Comparison of ENCODE assay signal across 18 cellular contexts in the genomic region with DNA sequence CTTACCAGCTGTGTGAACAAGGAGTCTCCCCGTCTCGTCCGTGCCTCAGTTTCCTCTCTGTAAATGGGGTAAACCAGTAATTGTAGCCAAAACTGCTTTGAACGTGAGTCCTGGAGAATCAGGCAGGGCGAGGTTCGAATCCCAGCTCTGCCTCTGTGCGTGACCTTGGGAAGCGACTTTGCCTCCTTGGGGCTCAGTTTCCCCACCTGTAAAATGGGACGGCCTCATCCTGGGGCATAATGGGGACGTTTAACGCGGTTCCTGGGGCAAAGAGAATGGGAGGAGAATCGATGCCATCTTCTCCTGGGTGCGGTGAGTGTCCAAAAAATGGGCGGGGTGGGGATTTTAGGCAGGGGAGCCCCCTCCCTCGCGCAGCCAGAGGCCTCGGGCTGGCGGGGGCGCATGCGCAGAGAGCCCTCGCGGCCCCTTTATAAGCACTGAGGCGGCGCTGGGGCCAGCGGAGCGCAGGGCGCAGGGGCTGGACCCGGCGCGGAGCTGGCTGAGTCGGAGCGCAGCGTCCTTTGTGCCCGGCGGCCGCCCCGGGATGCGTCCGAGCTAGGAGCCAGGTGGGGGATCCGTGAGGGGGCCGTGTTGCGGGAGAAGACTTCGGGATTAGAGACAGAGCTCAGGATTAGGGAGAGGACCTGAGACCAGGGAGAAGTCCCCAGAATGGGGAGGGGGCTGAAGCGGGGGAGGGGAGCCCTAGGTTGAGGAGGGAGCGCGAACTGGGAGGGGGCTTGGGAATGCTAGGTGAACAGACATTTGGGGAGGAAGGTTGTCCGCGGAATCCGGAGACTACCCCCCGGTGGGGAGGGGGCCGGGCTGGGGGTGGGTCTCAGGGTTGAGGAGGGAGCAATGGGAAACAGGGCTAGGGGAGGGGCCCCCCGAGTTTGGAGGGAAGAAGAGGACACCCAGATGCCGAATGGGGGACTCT. TPM values are rescaled to one million over a fixed set of nuclear protein-coding genes. Genes with fewer than 3 reads are reported as not detected.
A peak's percentile ranks its signal among the peaks of the same experiment; 100 is the strongest.
DNase-seq lines count a peak whose midpoint lies in the region; ATAC-seq, FAIRE-seq and TF ChIP-seq lines count a peak whose summit lies in the region.
"Had no signal": no experiment of that assay in that cellular context is flagged by ENCODE, and none has a peak within 500 bp of the region (broad histone marks: within the 10 kb centered on the region; RNA-seq: fewer than 3 reads in every experiment).

A gene (plus strand): TSS at position 460 of the 934 bp plus-strand sequence. CDS start 4,996 bp downstream, outside the sequence.

- H3K36me3 Mint-ChIP-seq in CD4-positive, alpha-beta memory T cell: no peaks in the 10 kb centered on the region
- H3K36me3 Mint-ChIP-seq: stimulated activated memory B cell treated with anti-CD40 and anti-IgM and Interleukin-4, amounts not matched to agents 10 μg/mL and 1 μg/mL and 100 μg/mL, for 72 hours had no signal

- peaks cover 79% of the 10 kb centered on the region for H3K27me3 ChIP-seq in iPS-18a (ENCODE audit: control insufficient read depth, insufficient read depth, low read length)
- H3K27me3 ChIP-seq in CD4-positive, alpha-beta memory T cell (ENCODE audit: insufficient read depth, low read length): peaks cover 30% of the 10 kb centered on the region

- CTCF ChIA-PET in A549 (lab: Yijun Ruan, JAX): interaction anchor here (0.7 to 1.8 kb wide), 3 partner anchors 10 to 104 kb away, joined by 3 to 8 read pairs (median 3); no protein-coding TSS in a partner anchor
- CTCF ChIA-PET in HEK293T (lab: Yijun Ruan, JAX): no interaction called here
- CTCF ChIA-PET in CD4-positive, alpha-beta memory T cell (lab: Charles Lee; ENCODE audit: partially characterized antibody): no interaction called here

- H3K9ac ChIP-seq in iPS-18a (ENCODE audit: low read length): no peak within 1 kb of the TSS

- no peak within 1 kb of the TSS for H3K27ac Mint-ChIP-seq in CD4-positive, alpha-beta memory T cell
- H3K27ac Mint-ChIP-seq: activated T-helper 17 cell treated with anti-CD3 and anti-CD28 coated beads, Interleukin-2, amount 50 U/mL, for 72 hours; effector memory CD8-positive, alpha-beta T cell; stimulated activated memory B cell treated with anti-CD40 and anti-IgM and Interleukin-4, amounts not matched to agents 10 μg/mL and 1 μg/mL and 100 μg/mL, for 72 hours had no signal

- no peak for TF ChIP-seq POLR2A in A549 (IDR thresholded peaks at IDR 0.05; ENCODE audit: low read length)

- H3K4me3 Mint-ChIP-seq in CD4-positive, alpha-beta memory T cell: no peak within 1 kb of the TSS
- H3K4me3 Mint-ChIP-seq: activated T-helper 17 cell treated with anti-CD3 and anti-CD28 coated beads, Interleukin-2, amount 50 U/mL, for 72 hours; effector memory CD8-positive, alpha-beta T cell; stimulated activated memory B cell treated with anti-CD40 and anti-IgM and Interleukin-4, amounts not matched to agents 10 μg/mL and 1 μg/mL and 100 μg/mL, for 72 hours had no signal

- intact Hi-C loops in Right ventricle myocardium inferior (cut with DNase I): no loop called here
- intact Hi-C loops in CD4-positive, alpha-beta memory T cell (cut with micrococcal nuclease): no loop called here

- no peak for TF ChIP-seq RAD21 in A549 (conservative IDR thresholded peaks at IDR 0.05 in 1 of 2, IDR thresholded peaks at IDR 0.05 in 1 of 2)

- H3K4me2 ChIP-seq in A549: peak within 1 kb of the TSS; percentile 19; the same call in 1 of the 3 replicates

- peaks cover 12 to 21% (median 15%) of the 10 kb centered on the region in 4 donors for H3K4me1 Mint-ChIP-seq in CD4-positive, alpha-beta memory T cell

- TF ChIP-seq CTCF in A549 (IDR thresholded peaks at IDR 0.05): no peak

- DNase-seq in A549 (ENCODE audit: low read depth in 1 of 2, low spot score in 1 of 2) (no peak), HEK293T (ENCODE audit: extremely low spot score) (peak; percentile 70), Right ventricle myocardium inferior (ENCODE audit: missing footprints) (no peak)
- no peak for DNase-seq in activated CD4-positive, alpha-beta T cell treated with anti-CD3 and anti-CD28 coated beads, Interleukin-2, amount 50 U/mL, for 1 hour
- no peak for DNase-seq in CD4-positive, alpha-beta memory T cell
- DNase-seq: effector memory CD8-positive, alpha-beta T cell; EL; foreskin keratinocyte; NCI-H446 treated with DMSO at 0.1 percent for 48 hours; right cardiac atrium; stimulated activated CD4-positive, alpha-beta T cell treated with anti-CD3 and anti-CD28 coated beads, Interleukin-4, amount 100 ng/mL, for 24 hours; uterus had no signal

- POLR2A ChIA-PET in A549 (lab: Yijun Ruan, JAX): no interaction called here
- POLR2A ChIA-PET in HEK293T (lab: Yijun Ruan, JAX): interaction anchor here (0.6 to 1.0 kb wide), 2 partner anchors 8 to 138 kb away, joined by 3 to 5 read pairs; a partner anchor contains a TSS
- POLR2A ChIA-PET in CD4-positive, alpha-beta memory T cell (lab: Charles Lee; ENCODE audit: partially characterized antibody): no interaction called here

- no peak for TF ChIP-seq EP300 in A549 (IDR thresholded peaks at IDR 0.05)

- H3K27ac ChIP-seq in A549 (no peak within 1 kb of the TSS), iPS-18a (ENCODE audit: low read length) (no peak within 1 kb of the TSS)
- no peak within 1 kb of the TSS for H3K27ac ChIP-seq in CD4-positive, alpha-beta memory T cell (ENCODE audit: low read depth, low read length)
- H3K27ac ChIP-seq: foreskin keratinocyte, RWPE1, uterus had no signal

- no peak within 1 kb of the TSS for H3K4me3 ChIP-seq in A549
- H3K4me3 ChIP-seq in iPS-18a (ENCODE audit: low read length): peak within 1 kb of the TSS; percentile 32
- no peak within 1 kb of the TSS for H3K4me3 ChIP-seq in CD4-positive, alpha-beta memory T cell (ENCODE audit: low read length in 2 of 2)
- H3K4me3 ChIP-seq: uterus had no signal

- FAIRE-seq in A549 (lab: Jason Lieb, UNC): no peak

- ATAC-seq in A549 (peak in 1 of 2 experiments; percentile 55; a peak in 2 of 6 replicates), SK-N-SH treated with all-trans-retinoic acid at 6 μM for 48 hours (peak; percentile 41), GM21825 (IDR thresholded peaks at IDR 0.05; ENCODE audit: unreplicated experiment) (no peak), Right ventricle myocardium inferior (no peak)
- ATAC-seq: activated T-helper 17 cell treated with anti-CD3 and anti-CD28 coated beads, Interleukin-2, amount 50 U/mL, for 72 hours; effector memory CD8-positive, alpha-beta T cell; foreskin keratinocyte; right cardiac atrium; stimulated activated memory B cell treated with anti-CD40 and anti-IgM and Interleukin-4, amounts not matched to agents 10 μg/mL and 1 μg/mL and 100 μg/mL, for 72 hours had no signal

- 16% methylated on average over 21 of the region's 54 CpGs for WGBS in A549 (ENCODE audit: missing lambda C conversion rate)

- H3K4me1 ChIP-seq in A549 (no peaks in the 10 kb centered on the region), iPS-18a (ENCODE audit: control insufficient read depth, low read depth, low read length) (no peaks in the 10 kb centered on the region)
- peaks cover 14% of the 10 kb centered on the region for H3K4me1 ChIP-seq in CD4-positive, alpha-beta memory T cell (ENCODE audit: insufficient read depth, low read length)
- H3K4me1 ChIP-seq: foreskin keratinocyte, uterus had no signal

- no peaks in the 10 kb centered on the region for H3K9me3 ChIP-seq in A549
- no peaks in the 10 kb centered on the region for H3K9me3 ChIP-seq in iPS-18a (ENCODE audit: control insufficient read depth, low read depth, low read length)
- H3K9me3 ChIP-seq in CD4-positive, alpha-beta memory T cell (ENCODE audit: control insufficient read depth in 1 of 2, low read length in 2 of 2): no peaks in the 10 kb centered on the region
- H3K9me3 ChIP-seq: uterus had no signal

- H3K27me3 Mint-ChIP-seq in CD4-positive, alpha-beta memory T cell: peaks cover 30 to 43% of the 10 kb centered on the region in 2 donors

- H3K9me3 Mint-ChIP-seq in CD4-positive, alpha-beta memory T cell: peaks cover 0 to 8% (median 0%) of the 10 kb centered on the region in 8 donors

- no peaks in the 10 kb centered on the region for H3K36me3 ChIP-seq in iPS-18a (ENCODE audit: control insufficient read depth, low read depth, low read length)
- H3K36me3 ChIP-seq in CD4-positive, alpha-beta memory T cell (ENCODE audit: insufficient read depth, low read length): no peaks in the 10 kb centered on the region
- H3K36me3 ChIP-seq: uterus had no signal

TF ChIP-seq in A549, 52 proteins besides CTCF, POLR2A, EP300 and RAD21 (continues in another document):
- no peak for TF ChIP-seq GATA3 (IDR thresholded peaks at IDR 0.05; ENCODE audit: borderline replicate concordance)
- TF ChIP-seq ZFP36 (IDR thresholded peaks at IDR 0.05; ENCODE audit: borderline replicate concordance, partially characterized antibody): no peak
- TF ChIP-seq POLR2AphosphoS2 (conservative IDR thresholded peaks at IDR 0.05; ENCODE audit: low read length): no peak
- no peak for TF ChIP-seq BHLHE40 (IDR thresholded peaks at IDR 0.05; ENCODE audit: low read depth, low read length)

TF ChIP-seq in HEK293T, 16 proteins besides CTCF, POLR2A, EP300 and RAD21:
- TF ChIP-seq LEF1 (IDR thresholded peaks at IDR 0.05; ENCODE audit: borderline replicate concordance) (no peak), NFRKB (IDR thresholded peaks at IDR 0.05) (no peak)
TF ChIP-seq in HEK293T: peak in this region for 0.

TF ChIP-seq in SK-N-SH treated with all-trans-retinoic acid at 6 μM for 48 hours, 23 proteins besides CTCF, POLR2A, EP300 and RAD21 (continues in another document):
- TF ChIP-seq ESRRG (CRISPR knock-in tag; IDR thresholded peaks at IDR 0.05) (no peak), OSR1 (CRISPR knock-in tag; IDR thresholded peaks at IDR 0.05) (no peak), ISL1 (CRISPR knock-in tag; IDR thresholded peaks at IDR 0.05) (no peak), GLIS3 (CRISPR knock-in tag; IDR thresholded peaks at IDR 0.05) (no peak)
- TF ChIP-seq, protein P1, sequence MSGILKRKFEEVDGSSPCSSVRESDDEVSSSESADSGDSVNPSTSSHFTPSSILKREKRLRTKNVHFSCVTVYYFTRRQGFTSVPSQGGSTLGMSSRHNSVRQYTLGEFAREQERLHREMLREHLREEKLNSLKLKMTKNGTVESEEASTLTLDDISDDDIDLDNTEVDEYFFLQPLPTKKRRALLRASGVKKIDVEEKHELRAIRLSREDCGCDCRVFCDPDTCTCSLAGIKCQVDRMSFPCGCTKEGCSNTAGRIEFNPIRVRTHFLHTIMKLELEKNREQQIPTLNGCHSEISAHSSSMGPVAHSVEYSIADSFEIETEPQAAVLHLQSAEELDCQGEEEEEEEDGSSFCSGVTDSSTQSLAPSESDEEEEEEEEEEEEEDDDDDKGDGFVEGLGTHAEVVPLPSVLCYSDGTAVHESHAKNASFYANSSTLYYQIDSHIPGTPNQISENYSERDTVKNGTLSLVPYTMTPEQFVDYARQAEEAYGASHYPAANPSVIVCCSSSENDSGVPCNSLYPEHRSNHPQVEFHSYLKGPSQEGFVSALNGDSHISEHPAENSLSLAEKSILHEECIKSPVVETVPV (CRISPR knock-in tag; IDR thresholded peaks at IDR 0.05): no peak

RNA-seq across cellular contexts. Expression of the gene that starts here (rescaled TPM):
- polyA plus RNA-seq in A549 (2011; rRNA removed) (0.03 and 0.05 TPM in 2 replicates), A549 (2017; fragmentation: RNase III; extraction: RNeasy Plus Mini Kit Qiagen cat#74134 plus additional on column Dnase treatment) (0.01 to 0.03 TPM in 2 of 3 replicates, not detected in the other)
- polyA plus RNA-seq in A549 (2012; cell fraction: cytosol; rRNA removed): 0.03 TPM in 2 replicates
- polyA plus RNA-seq in A549 (2012; cell fraction: nucleus; rRNA removed): 0.02 and 0.04 TPM in 2 replicates
- polyA minus RNA-seq in A549 (2011; rRNA and poly(A)+ RNA removed): 0.15 and 0.74 TPM in 2 replicates
- total RNA-seq in Right ventricle myocardium inferior: not detected
- not detected for total RNA-seq in CD4-positive, alpha-beta memory T cell
- not detected for polyA plus RNA-seq in CD4-positive, alpha-beta memory T cell
- total RNA-seq: activated T-helper 17 cell treated with anti-CD3 and anti-CD28 coated beads, Interleukin-2, amount 50 U/mL, for 72 hours; foreskin keratinocyte; right cardiac atrium had no signal
- polyA plus RNA-seq: foreskin keratinocyte, right cardiac atrium had no signal
